In genomic region chr22:35967046-35967397, GRCh38 we compare ENCODE assay signal across 27 cellular contexts.
"Had no signal": no experiment of that assay in that cellular context is flagged by ENCODE, and none has a peak within 500 bp of the region (broad histone marks: within the 10 kb centered on the region; RNA-seq: fewer than 3 reads in every experiment).

No MANE protein-coding gene starts in this region.

- H3K36me3 Mint-ChIP-seq: immature natural killer cell; naive thymus-derived CD8-positive, alpha-beta T cell; stimulated activated naive B cell treated with anti-CD40 and anti-IgM and Interleukin-4, amounts not matched to agents 10 μg/mL and 1 μg/mL and 100 μg/mL, for 72 hours had no signal

- H3K27ac ChIP-seq: lower lobe of right lung, neural progenitor cell, neutrophil, parathyroid adenoma, psoas muscle, testis, thyroid gland, upper lobe of right lung had no signal

- H3K4me3 Mint-ChIP-seq: immature natural killer cell; naive thymus-derived CD8-positive, alpha-beta T cell; nephron progenitor cell; neural progenitor cell; stimulated activated naive B cell treated with anti-CD40 and anti-IgM and Interleukin-4, amounts not matched to agents 10 μg/mL and 1 μg/mL and 100 μg/mL, for 72 hours had no signal

- H3K4me1 ChIP-seq: parathyroid adenoma had no signal

- DNase-seq: hypothalamus; immature natural killer cell; kidney glomerular epithelial cell; left cardiac atrium; lower lobe of right lung; mammary epithelial cell; mesenchymal stem cell; naive thymus-derived CD8-positive, alpha-beta T cell; nephron progenitor cell; occipital lobe; psoas muscle; stimulated activated CD4-positive, alpha-beta T cell treated with anti-CD3 and anti-CD28 coated beads, Interleukin-12 subunit alpha, Interleukin-12 subunit beta, amount 100 ng/mL, for 4 hours; stimulated activated CD4-positive, alpha-beta T cell treated with anti-CD3 and anti-CD28 coated beads, Interleukin-15, amount 100 ng/mL, for 24 hours; stimulated activated CD4-positive, alpha-beta T cell treated with anti-CD3 and anti-CD28 coated beads, Interleukin-2, amount 100 ng/mL, for 24 hours; stimulated activated CD4-positive, alpha-beta T cell treated with anti-CD3 and anti-CD28 coated beads, Interleukin-4, amount 100 ng/mL, for 1 hour; stimulated activated naive B cell treated with anti-CD40 and anti-IgM and Interleukin-4, amounts not matched to agents 10 μg/mL and 1 μg/mL and 100 μg/mL, for 72 hours; stimulated activated naive CD8-positive, alpha-beta T cell treated with anti-CD3 and anti-CD28 coated beads, Interleukin-15, Interleukin-2, amounts not matched to agents 100 U/mL and 50 U/mL, for 24 hours; stomach; testis; thyroid gland; upper lobe of right lung had no signal

- H3K27me3 ChIP-seq: neural progenitor cell, neutrophil, stomach, testis, thyroid gland, upper lobe of right lung had no signal

- H3K4me2 ChIP-seq: neural progenitor cell had no signal

- H3K27ac Mint-ChIP-seq: immature natural killer cell; naive thymus-derived CD8-positive, alpha-beta T cell; nephron progenitor cell; stimulated activated naive B cell treated with anti-CD40 and anti-IgM and Interleukin-4, amounts not matched to agents 10 μg/mL and 1 μg/mL and 100 μg/mL, for 72 hours had no signal

- ATAC-seq: left cardiac atrium; left lobe of liver; lower lobe of right lung; naive thymus-derived CD8-positive, alpha-beta T cell; psoas muscle; sciatic nerve; stimulated activated naive B cell treated with anti-CD40 and anti-IgM and Interleukin-4, amounts not matched to agents 10 μg/mL and 1 μg/mL and 100 μg/mL, for 72 hours; stimulated activated naive CD8-positive, alpha-beta T cell treated with anti-CD3 and anti-CD28 coated beads, Interleukin-15, Interleukin-2, amounts not matched to agents 100 U/mL and 50 U/mL, for 24 hours; upper lobe of right lung had no signal

- H3K36me3 ChIP-seq: lower lobe of right lung, neural progenitor cell, neutrophil, stomach, thyroid gland, upper lobe of right lung had no signal

- H3K9ac ChIP-seq: neural progenitor cell, parathyroid adenoma had no signal

- H3K4me3 ChIP-seq: lower lobe of right lung, neural progenitor cell, psoas muscle, skin epidermis, stomach, testis, thyroid gland, upper lobe of right lung had no signal

- H3K4me1 Mint-ChIP-seq: immature natural killer cell had no signal

- H2AFZ ChIP-seq: neural progenitor cell, parathyroid adenoma had no signal

- H3K9me3 ChIP-seq: lower lobe of right lung, neutrophil, psoas muscle, stomach, testis, thyroid gland, upper lobe of right lung had no signal

- H3K9me3 Mint-ChIP-seq: immature natural killer cell; naive thymus-derived CD8-positive, alpha-beta T cell; nephron progenitor cell; neural progenitor cell; stimulated activated naive B cell treated with anti-CD40 and anti-IgM and Interleukin-4, amounts not matched to agents 10 μg/mL and 1 μg/mL and 100 μg/mL, for 72 hours had no signal
